ENCODE assay signal across 1 cellular context in the genomic region with DNA sequence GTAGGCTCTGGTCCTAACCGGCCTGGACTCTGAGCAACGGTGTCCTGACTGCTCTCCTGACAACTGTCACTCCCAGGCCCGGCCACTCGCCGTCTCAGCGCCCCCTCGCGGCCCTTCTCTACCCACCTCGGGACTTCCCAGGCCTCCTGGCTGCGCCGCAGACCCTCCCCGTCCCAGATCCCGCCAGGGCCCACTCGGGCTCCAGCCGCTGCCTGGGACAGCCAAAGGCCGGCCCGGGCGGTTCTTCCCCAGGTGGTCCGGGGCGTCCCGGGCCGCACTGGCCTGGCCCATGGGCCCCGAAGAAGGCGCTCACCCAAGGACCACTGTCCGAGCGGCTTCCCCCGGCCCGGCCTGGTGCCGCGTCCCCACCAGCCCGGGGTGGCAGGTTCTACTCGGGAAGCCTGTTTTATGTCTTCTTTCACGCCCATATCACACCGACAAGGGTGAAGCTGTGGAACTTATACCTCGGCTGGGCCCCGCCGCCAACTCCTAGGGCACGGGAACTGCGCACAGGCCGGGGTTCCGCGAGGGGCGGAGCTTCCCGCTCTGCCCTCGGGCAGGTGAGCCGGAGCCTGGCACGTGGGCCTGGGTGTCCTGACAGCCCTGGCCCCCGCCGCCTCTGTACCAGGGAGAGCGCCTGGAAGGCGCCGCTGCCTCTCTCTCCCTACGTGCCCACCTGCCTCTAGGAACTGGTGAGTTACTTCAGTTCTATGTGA.
TF ChIP-seq lines count a peak whose summit lies in the region.

No MANE protein-coding gene starts in this region.

TF ChIP-seq in A549, 52 proteins besides CTCF, POLR2A, EP300 and RAD21 (continued from another document):
- TF ChIP-seq PHF8 (IDR thresholded peaks at IDR 0.05; ENCODE audit: borderline replicate concordance, low read depth) (peak; percentile 43; the same call in 1 of the 2 replicates), HOXB13 (CRISPR knock-in tag; IDR thresholded peaks at IDR 0.05; ENCODE audit: low read depth) (no peak), JUN (IDR thresholded peaks at IDR 0.05) (no peak), KDM5A (IDR thresholded peaks at IDR 0.05) (no peak), CEBPB (IDR thresholded peaks at IDR 0.05) (no peak), ZFP36 (IDR thresholded peaks at IDR 0.05; ENCODE audit: borderline replicate concordance, partially characterized antibody) (no peak), RARB (CRISPR knock-in tag; IDR thresholded peaks at IDR 0.05) (no peak), BHLHE40 (IDR thresholded peaks at IDR 0.05; ENCODE audit: low read depth, low read length) (no peak), ZC3H11A (IDR thresholded peaks at IDR 0.05) (no peak), FOSB (CRISPR knock-in tag; IDR thresholded peaks at IDR 0.05) (no peak), POLR2AphosphoS2 (conservative IDR thresholded peaks at IDR 0.05; ENCODE audit: low read length) (no peak), BCL3 (IDR thresholded peaks at IDR 0.05) (no peak), TFCP2L1 (CRISPR knock-in tag; IDR thresholded peaks at IDR 0.05) (no peak)
